Comparison of ENCODE assay signal across 8 cellular contexts in the genomic region with DNA sequence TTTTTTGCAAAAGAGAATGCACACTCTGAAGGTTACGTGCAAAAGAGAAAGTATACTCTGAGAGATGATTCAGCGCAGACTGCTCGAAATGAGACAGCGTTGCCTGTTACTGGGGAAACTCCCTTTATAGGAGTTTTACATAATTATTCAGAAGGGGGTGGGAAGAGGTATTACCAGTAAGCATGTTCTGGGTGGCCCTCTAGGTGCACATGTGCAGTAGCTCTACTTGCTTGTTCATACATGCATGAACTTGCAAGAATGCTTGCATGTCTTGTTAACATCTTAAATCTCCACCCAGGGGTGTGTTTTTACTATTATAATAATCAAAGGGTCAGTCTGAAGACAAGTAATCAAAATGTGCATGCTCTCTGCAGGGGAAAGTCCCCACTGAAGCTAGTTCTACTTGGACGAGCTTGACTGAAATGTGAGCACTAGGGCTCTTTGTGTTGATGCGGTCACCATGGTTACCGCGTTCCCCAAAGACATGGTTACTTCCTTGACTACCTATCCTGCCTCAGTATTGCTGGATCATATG.
DNase-seq lines count a peak whose midpoint lies in the region; ATAC-seq, FAIRE-seq and TF ChIP-seq lines count a peak whose summit lies in the region.

No MANE protein-coding gene starts in this region.

- POLR2A ChIA-PET in HepG2 (lab: Yijun Ruan, JAX) = no interaction called here

- no peaks in the 10 kb centered on the region for H3K27me3 ChIP-seq in HepG2 (ENCODE audit: control insufficient read depth in 1 of 2, insufficient read depth in 2 of 2, low read length in 2 of 2)

- TF ChIP-seq RAD21 in HepG2 (CRISPR knock-in tag; IDR thresholded peaks at IDR 0.05) = no peak

- peak; percentile 96 for ATAC-seq in GM18858 (IDR thresholded peaks at IDR 0.05; ENCODE audit: unreplicated experiment)
- ATAC-seq in HG02623 (IDR thresholded peaks at IDR 0.05; ENCODE audit: unreplicated experiment) = peak; percentile 97
- ATAC-seq in stimulated activated memory B cell treated with anti-CD40 and anti-IgM and Interleukin-4, amounts not matched to agents 10 μg/mL and 1 μg/mL and 100 μg/mL, for 72 hours = peak; percentile 97
- no peak for ATAC-seq in HepG2

- H3K9me3 ChIP-seq in HepG2 (ENCODE audit: low read length) = no peaks in the 10 kb centered on the region

- CTCF ChIA-PET in HepG2 (lab: Yijun Ruan, JAX; ENCODE audit: low intra/inter-chr PET ratio, low total read pairs) = no interaction called here

- H2AFZ ChIP-seq in HepG2 (ENCODE audit: low read length) = no peak overlapping the region

- BruUV-seq in HepG2 (replicated peaks; lab: Mats Ljungman, UMichigan) = no TSS peak

- H3K9me3 Mint-ChIP-seq in stimulated activated memory B cell treated with anti-CD40 and anti-IgM and Interleukin-4, amounts not matched to agents 10 μg/mL and 1 μg/mL and 100 μg/mL, for 72 hours = no peaks in the 10 kb centered on the region

- intact Hi-C loops in HepG2 (cut with micrococcal nuclease; ENCODE audit: unreplicated experiment) = no loop called here

- DNase-seq in NCI-H69 (lab: John Stamatoyannopoulos, UW) (peak; percentile 64), astrocyte of the hippocampus (ENCODE audit: low read depth, low spot score) (peak; percentile 5), SHP77 treated with DMSO at 0.1 percent for 48 hours (lab: John Stamatoyannopoulos, UW) (no peak), HepG2 (ENCODE audit: low spot score) (no peak), AG08396 (ENCODE audit: low spot score) (no peak)

- no peak for FAIRE-seq in HepG2 (lab: Jason Lieb, UNC)

- no peak overlapping the region for H3K4me2 ChIP-seq in HepG2 (ENCODE audit: low read depth, low read length)

- TF ChIP-seq EP300 in HepG2 (IDR thresholded peaks at IDR 0.05; ENCODE audit: low read depth in 2 of 2, low read length in 2 of 2) (no peak), HepG2 (CRISPR knock-in tag; IDR thresholded peaks at IDR 0.05; ENCODE audit: borderline replicate concordance) (no peak)

- H3K79me2 ChIP-seq in HepG2 (ENCODE audit: insufficient read depth, low read length) = no peaks in the 10 kb centered on the region

- peaks cover 18% of the 10 kb centered on the region for H3K4me1 Mint-ChIP-seq in stimulated activated memory B cell treated with anti-CD40 and anti-IgM and Interleukin-4, amounts not matched to agents 10 μg/mL and 1 μg/mL and 100 μg/mL, for 72 hours

- no peak overlapping the region for H3K4me3 ChIP-seq in HepG2 (replicated peaks in 1 of 3; ENCODE audit: insufficient read depth in 1 of 3, low read depth in 2 of 3, low read length in 3 of 3)

- H3K27me3 Mint-ChIP-seq in stimulated activated memory B cell treated with anti-CD40 and anti-IgM and Interleukin-4, amounts not matched to agents 10 μg/mL and 1 μg/mL and 100 μg/mL, for 72 hours = no peaks in the 10 kb centered on the region

- no peaks in the 10 kb centered on the region for H3K36me3 Mint-ChIP-seq in stimulated activated memory B cell treated with anti-CD40 and anti-IgM and Interleukin-4, amounts not matched to agents 10 μg/mL and 1 μg/mL and 100 μg/mL, for 72 hours

- no peaks in the 10 kb centered on the region for H4K20me1 ChIP-seq in HepG2 (ENCODE audit: insufficient read depth, low read length)

- no peak overlapping the region for H3K27ac ChIP-seq in HepG2 (ENCODE audit: extremely low read length, insufficient read depth, low read length)

- no peak for TF ChIP-seq CTCF in HepG2 (CRISPR knock-in tag; IDR thresholded peaks at IDR 0.05)

- in situ Hi-C loops in HepG2 (cut with HindIII; ENCODE audit: extremely low pct_ligation_motif_present, low pct_unique_long_range_greater_than_20kb) = no loop called here

- peak overlapping the region; percentile 91 for H3K27ac Mint-ChIP-seq in stimulated activated memory B cell treated with anti-CD40 and anti-IgM and Interleukin-4, amounts not matched to agents 10 μg/mL and 1 μg/mL and 100 μg/mL, for 72 hours

- WGBS in HepG2 (ENCODE audit: low lambda C conversion rate) = 79% methylated on average over 7 of the region's 8 CpGs

- no peak for TF ChIP-seq POLR2A in HepG2 (IDR thresholded peaks at IDR 0.05; ENCODE audit: insufficient read depth in 1 of 2, low read depth in 2 of 2, low read length in 2 of 2)

- H3K4me1 ChIP-seq in HepG2 (ENCODE audit: insufficient read depth, low read length) = peaks cover 7% of the 10 kb centered on the region; the same call in 1 of the 2 replicates

- no peaks in the 10 kb centered on the region for H3K36me3 ChIP-seq in HepG2 (replicated peaks in 1 of 2; ENCODE audit: control insufficient read depth in 1 of 2, insufficient read depth in 2 of 2, low read length in 2 of 2)

- no peak overlapping the region for H3K9ac ChIP-seq in HepG2 (ENCODE audit: insufficient read depth, low read depth, low read length)

- H3K4me3 Mint-ChIP-seq in stimulated activated memory B cell treated with anti-CD40 and anti-IgM and Interleukin-4, amounts not matched to agents 10 μg/mL and 1 μg/mL and 100 μg/mL, for 72 hours = peak overlapping the region; percentile 42

TF ChIP-seq in HepG2, 621 proteins besides CTCF, POLR2A, EP300 and RAD21 (continues in another document):
- TF ChIP-seq, protein P1, sequence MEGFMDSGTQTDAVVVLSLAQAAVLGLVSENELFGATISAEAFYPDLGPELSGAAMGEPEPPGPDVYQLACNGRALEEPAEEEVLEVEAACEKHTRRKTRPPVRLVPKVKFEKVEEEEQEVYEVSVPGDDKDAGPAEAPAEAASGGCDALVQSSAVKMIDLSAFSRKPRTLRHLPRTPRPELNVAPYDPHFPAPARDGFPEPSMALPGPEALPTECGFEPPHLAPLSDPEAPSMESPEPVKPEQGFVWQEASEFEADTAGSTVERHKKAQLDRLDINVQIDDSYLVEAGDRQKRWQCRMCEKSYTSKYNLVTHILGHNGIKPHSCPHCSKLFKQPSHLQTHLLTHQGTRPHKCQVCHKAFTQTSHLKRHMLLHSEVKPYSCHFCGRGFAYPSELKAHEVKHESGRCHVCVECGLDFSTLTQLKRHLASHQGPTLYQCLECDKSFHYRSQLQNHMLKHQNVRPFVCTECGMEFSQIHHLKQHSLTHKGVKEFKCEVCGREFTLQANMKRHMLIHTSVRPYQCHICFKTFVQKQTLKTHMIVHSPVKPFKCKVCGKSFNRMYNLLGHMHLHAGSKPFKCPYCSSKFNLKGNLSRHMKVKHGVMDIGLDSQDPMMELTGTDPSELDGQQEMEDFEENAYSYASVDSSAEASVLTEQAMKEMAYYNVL (CRISPR knock-in tag; IDR thresholded peaks at IDR 0.05; ENCODE audit: borderline replicate concordance) = no peak
- TF ChIP-seq RFX5 (IDR thresholded peaks at IDR 0.05; ENCODE audit: low read depth, low read length) (no peak), ZNF558 (CRISPR knock-in tag; IDR thresholded peaks at IDR 0.05; ENCODE audit: borderline replicate concordance) (no peak), ZNF570 (CRISPR knock-in tag; IDR thresholded peaks at IDR 0.05; ENCODE audit: borderline replicate concordance) (no peak), SIX4 (CRISPR knock-in tag; IDR thresholded peaks at IDR 0.05) (no peak), FOXO1 (CRISPR knock-in tag; IDR thresholded peaks at IDR 0.05) (no peak), ETV5 (CRISPR knock-in tag; IDR thresholded peaks at IDR 0.05; ENCODE audit: borderline replicate concordance) (no peak), PRPF4 (IDR thresholded peaks at IDR 0.05; ENCODE audit: low read depth, low read length, poor library complexity, severe bottlenecking) (no peak), MBD4 (IDR thresholded peaks at IDR 0.05; ENCODE audit: borderline replicate concordance, low read length) (no peak)
- TF ChIP-seq, protein P2, sequence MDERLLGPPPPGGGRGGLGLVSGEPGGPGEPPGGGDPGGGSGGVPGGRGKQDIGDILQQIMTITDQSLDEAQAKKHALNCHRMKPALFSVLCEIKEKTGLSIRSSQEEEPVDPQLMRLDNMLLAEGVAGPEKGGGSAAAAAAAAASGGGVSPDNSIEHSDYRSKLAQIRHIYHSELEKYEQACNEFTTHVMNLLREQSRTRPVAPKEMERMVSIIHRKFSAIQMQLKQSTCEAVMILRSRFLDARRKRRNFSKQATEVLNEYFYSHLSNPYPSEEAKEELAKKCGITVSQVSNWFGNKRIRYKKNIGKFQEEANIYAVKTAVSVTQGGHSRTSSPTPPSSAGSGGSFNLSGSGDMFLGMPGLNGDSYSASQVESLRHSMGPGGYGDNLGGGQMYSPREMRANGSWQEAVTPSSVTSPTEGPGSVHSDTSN (CRISPR knock-in tag; IDR thresholded peaks at IDR 0.05) = no peak
- TF ChIP-seq, protein P3, sequence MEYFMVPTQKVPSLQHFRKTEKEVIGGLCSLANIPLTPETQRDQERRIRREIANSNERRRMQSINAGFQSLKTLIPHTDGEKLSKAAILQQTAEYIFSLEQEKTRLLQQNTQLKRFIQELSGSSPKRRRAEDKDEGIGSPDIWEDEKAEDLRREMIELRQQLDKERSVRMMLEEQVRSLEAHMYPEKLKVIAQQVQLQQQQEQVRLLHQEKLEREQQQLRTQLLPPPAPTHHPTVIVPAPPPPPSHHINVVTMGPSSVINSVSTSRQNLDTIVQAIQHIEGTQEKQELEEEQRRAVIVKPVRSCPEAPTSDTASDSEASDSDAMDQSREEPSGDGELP (IDR thresholded peaks at IDR 0.05; ENCODE audit: borderline replicate concordance, low read depth) = no peak

Comparison
In these comparisons a context has a peak if more than half of its experiments do, and no peak if none do; other contexts are left out.
1. DNase-seq: peak in NCI-H69 (single experiment) and astrocyte of the hippocampus (single experiment); none in SHP77 treated with DMSO at 0.1 percent for 48 hours (single experiment), HepG2 (single experiment) and AG08396 (single experiment).